ENCODE assay signal across 8 cellular contexts in genomic region chr9:31347082-31347617, GRCh38.
DNase-seq lines count a peak whose midpoint lies in the region; ATAC-seq and TF ChIP-seq lines count a peak whose summit lies in the region.

No MANE protein-coding gene starts in this region.

- intact Hi-C loops in transverse colon (cut with DNase I; ENCODE audit: low total_unique reads) = no loop called here

- DNase-seq in DMS153 treated with DMSO at 0.1 percent for 48 hours (lab: John Stamatoyannopoulos, UW; ENCODE audit: unreplicated experiment) (peak; percentile 60), iris pigment epithelial cell (ENCODE audit: low read depth) (peak; percentile 42), transverse colon (no peak), GF-D8 (lab: John Stamatoyannopoulos, UW) (no peak), NCI-H526 (lab: John Stamatoyannopoulos, UW) (no peak)
- no peak for DNase-seq in activated CD4-positive, alpha-beta memory T cell treated with anti-CD3 and anti-CD28 coated beads, Interleukin-2, amount 10 ng/mL, durations not matched to agents 7 days and 5 days

- H3K36me3 Mint-ChIP-seq in activated CD4-positive, alpha-beta memory T cell treated with anti-CD3 and anti-CD28 coated beads, Interleukin-2, amount 10 ng/mL, durations not matched to agents 7 days and 5 days (ENCODE audit: low read depth) = peaks cover 8% of the 10 kb centered on the region

- TF ChIP-seq EP300 in transverse colon (IDR thresholded peaks at IDR 0.05; ENCODE audit: low read depth) = no peak

- no peak for TF ChIP-seq CTCF in transverse colon (IDR thresholded peaks at IDR 0.05)

- peaks cover 0 to 4% (median 0%) of the 10 kb centered on the region in 4 donors for H3K4me1 ChIP-seq in transverse colon

- ATAC-seq in GM21360 (IDR thresholded peaks at IDR 0.05; ENCODE audit: unreplicated experiment) (peak; percentile 99), HG03575 (IDR thresholded peaks at IDR 0.05; ENCODE audit: extremely low read depth, insufficient number of reproducible peaks, low FRiP score, unreplicated experiment) (peak; percentile 97)

- no peak overlapping the region for H3K4me3 ChIP-seq in transverse colon

- H3K36me3 ChIP-seq in transverse colon = no peaks in the 10 kb centered on the region

- H3K9me3 Mint-ChIP-seq in activated CD4-positive, alpha-beta memory T cell treated with anti-CD3 and anti-CD28 coated beads, Interleukin-2, amount 10 ng/mL, durations not matched to agents 7 days and 5 days = peaks cover 5% of the 10 kb centered on the region

- TF ChIP-seq POLR2A in transverse colon (IDR thresholded peaks at IDR 0.05) = no peak

- POLR2A ChIA-PET in activated CD4-positive, alpha-beta memory T cell treated with anti-CD3 and anti-CD28 coated beads, Interleukin-2, amount 10 ng/mL, durations not matched to agents 7 days and 5 days (lab: Charles Lee) = interaction anchor here (0.9 to 1.5 kb wide), 4 partner anchors 9 to 23 kb away, joined by 3 to 5 read pairs (median 4); no protein-coding TSS in a partner anchor

- H3K9me3 ChIP-seq in transverse colon = no peaks in the 10 kb centered on the region

- 37 to 43% methylated on average over 6 of the region's 6 CpGs for WGBS in transverse colon (ENCODE audit: low coverage in 1 of 2), 2 donors

- peak overlapping the region; percentile 79 for H3K27ac Mint-ChIP-seq in activated CD4-positive, alpha-beta memory T cell treated with anti-CD3 and anti-CD28 coated beads, Interleukin-2, amount 10 ng/mL, durations not matched to agents 7 days and 5 days

- no peaks in the 10 kb centered on the region for H3K27me3 Mint-ChIP-seq in activated CD4-positive, alpha-beta memory T cell treated with anti-CD3 and anti-CD28 coated beads, Interleukin-2, amount 10 ng/mL, durations not matched to agents 7 days and 5 days

- CTCF ChIA-PET in activated CD4-positive, alpha-beta memory T cell treated with anti-CD3 and anti-CD28 coated beads, Interleukin-2, amount 10 ng/mL, durations not matched to agents 7 days and 5 days (lab: Charles Lee) = no interaction called here

- in situ Hi-C loops in transverse colon (cut with MboI; ENCODE audit: low pct_ligation_motif_present in 1 of 4, low pct_unique_long_range_greater_than_20kb in 1 of 4, low sequenced_read_pairs in 3 of 4) = no loop called here

- peak overlapping the region in 3 of 4 donors; percentile 26 to 51 (median 46) for H3K27ac ChIP-seq in transverse colon

- H3K4me3 Mint-ChIP-seq in activated CD4-positive, alpha-beta memory T cell treated with anti-CD3 and anti-CD28 coated beads, Interleukin-2, amount 10 ng/mL, durations not matched to agents 7 days and 5 days = peak overlapping the region; percentile 53

- peaks cover 26% of the 10 kb centered on the region for H3K4me1 Mint-ChIP-seq in activated CD4-positive, alpha-beta memory T cell treated with anti-CD3 and anti-CD28 coated beads, Interleukin-2, amount 10 ng/mL, durations not matched to agents 7 days and 5 days

- no peaks in the 10 kb centered on the region for H3K27me3 ChIP-seq in transverse colon

Comparison
In these comparisons a context has a peak if more than half of its experiments do, and no peak if none do; other contexts are left out.
1. DNase-seq: peak in DMS153 treated with DMSO at 0.1 percent for 48 hours (single experiment) and iris pigment epithelial cell (single experiment); none in activated CD4-positive, alpha-beta memory T cell treated with anti-CD3 and anti-CD28 coated beads, Interleukin-2, amount 10 ng/mL, durations not matched to agents 7 days and 5 days (single experiment), transverse colon (single experiment), GF-D8 (single experiment) and NCI-H526 (0 of 2).